In genomic region chr9:110351009-110351467, GRCh38 we compare ENCODE assay signal across 14 cellular contexts. TPM values are rescaled to one million over a fixed set of nuclear protein-coding genes. Genes with fewer than 3 reads are reported as not detected.
DNase-seq lines count a peak whose midpoint lies in the region; ATAC-seq and TF ChIP-seq lines count a peak whose summit lies in the region.
"Had no signal": no experiment of that assay in that cellular context is flagged by ENCODE, and none has a peak within 500 bp of the region (broad histone marks: within the 10 kb centered on the region; RNA-seq: fewer than 3 reads in every experiment).

No MANE protein-coding gene starts in this region.

- H3K4me2 ChIP-seq in osteoblast (ENCODE audit: insufficient read depth, low read length), result peak overlapping the region; percentile 29

- H3K27ac Mint-ChIP-seq in chondrocyte (ENCODE audit: unreplicated experiment), result peak overlapping the region; percentile 70
- no peak overlapping the region for H3K27ac Mint-ChIP-seq in effector memory CD8-positive, alpha-beta T cell

- H2AFZ ChIP-seq in osteoblast (ENCODE audit: low read length), result no peak overlapping the region

- H3K36me3 ChIP-seq in MG63 (no peaks in the 10 kb centered on the region), osteoblast (ENCODE audit: insufficient read depth, low read length) (no peaks in the 10 kb centered on the region)

- no peaks in the 10 kb centered on the region for H3K27me3 Mint-ChIP-seq in chondrocyte (ENCODE audit: low read depth)
- no peaks in the 10 kb centered on the region for H3K27me3 Mint-ChIP-seq in effector memory CD8-positive, alpha-beta T cell

- DNase-seq in DMS53 (lab: John Stamatoyannopoulos, UW) (peak; percentile 60), DMS53 treated with DMSO at 0.1 percent for 48 hours (lab: John Stamatoyannopoulos, UW; ENCODE audit: unreplicated experiment) (no peak), MG63 (peak; percentile 83), chondrocyte (ENCODE audit: low spot score) (no peak), osteoblast (ENCODE audit: insufficient read length, low spot score, missing footprints) (peak; percentile 89), GM19240 (ENCODE audit: insufficient read length, low spot score) (no peak)
- no peak for DNase-seq in effector memory CD8-positive, alpha-beta T cell
- DNase-seq: cortex of kidney, KBM-7, substantia nigra had no signal

- H3K9me3 ChIP-seq in MG63 (no peaks in the 10 kb centered on the region), osteoblast (ENCODE audit: low read depth, low read length) (no peaks in the 10 kb centered on the region)

- H4K20me1 ChIP-seq in osteoblast (ENCODE audit: insufficient read depth, low read length), result no peaks in the 10 kb centered on the region

- no peaks in the 10 kb centered on the region for H3K27me3 ChIP-seq in MG63
- H3K27me3 ChIP-seq in osteoblast (ENCODE audit: insufficient read depth, low read length), result no peaks in the 10 kb centered on the region

- no peak overlapping the region for H3K4me3 ChIP-seq in MG63
- no peak overlapping the region for H3K4me3 ChIP-seq in osteoblast (ENCODE audit: insufficient read depth, low read length)

- no peak for ATAC-seq in GM18870 (IDR thresholded peaks at IDR 0.05; ENCODE audit: unreplicated experiment)
- ATAC-seq in effector memory CD8-positive, alpha-beta T cell (replicated peaks), result no peak
- ATAC-seq: Panc1 had no signal

- H3K4me1 Mint-ChIP-seq in chondrocyte (ENCODE audit: low read depth), result peaks cover 12% of the 10 kb centered on the region
- H3K4me1 Mint-ChIP-seq in effector memory CD8-positive, alpha-beta T cell (ENCODE audit: low read depth in 2 of 2), result no peaks in the 10 kb centered on the region

- H3K79me2 ChIP-seq in osteoblast (ENCODE audit: insufficient read depth, low read length), result no peaks in the 10 kb centered on the region

- peaks cover 2% of the 10 kb centered on the region for H3K36me3 Mint-ChIP-seq in chondrocyte (ENCODE audit: low read depth)
- no peaks in the 10 kb centered on the region for H3K36me3 Mint-ChIP-seq in effector memory CD8-positive, alpha-beta T cell (ENCODE audit: insufficient read depth)

- H3K4me3 Mint-ChIP-seq in chondrocyte (ENCODE audit: unreplicated experiment), result no peak overlapping the region
- H3K4me3 Mint-ChIP-seq in effector memory CD8-positive, alpha-beta T cell, result no peak overlapping the region

- H3K4me1 ChIP-seq in osteoblast (ENCODE audit: insufficient read depth, low read length), result peaks cover 11% of the 10 kb centered on the region

- no peaks in the 10 kb centered on the region for H3K9me3 Mint-ChIP-seq in chondrocyte (ENCODE audit: low read depth)
- H3K9me3 Mint-ChIP-seq in effector memory CD8-positive, alpha-beta T cell, result no peaks in the 10 kb centered on the region

- H3K27ac ChIP-seq in osteoblast (ENCODE audit: low read depth, low read length), result peak overlapping the region; percentile 57

- no peak for TF ChIP-seq CTCF in chondrocyte (IDR thresholded peaks at IDR 0.05)
- no peak for TF ChIP-seq CTCF in osteoblast (IDR thresholded peaks at IDR 0.05; ENCODE audit: extremely low read depth, low read depth, low read length)

RNA-seq across cellular contexts. Expression of gene TXNDC8, which starts 13.4 kb away (rescaled TPM):
- total RNA-seq in MG63 (2014; rRNA removed; shearing (Covaris generic); ENCODE audit: low replicate concordance), result not detected in 2 replicates
- total RNA-seq in chondrocyte (not detected in 3 replicates), osteoblast (not detected in 2 replicates)
- total RNA-seq: activated CD8-positive, alpha-beta memory T cell treated with anti-CD3 and anti-CD28 coated beads for 36 hours; kidney epithelial cell had no signal

Comparison
In these comparisons a context has a peak if more than half of its experiments do, and no peak if none do; other contexts are left out.
1. DNase-seq: peak in DMS53 (single experiment), MG63 (single experiment) and osteoblast (single experiment); none in DMS53 treated with DMSO at 0.1 percent for 48 hours (single experiment), chondrocyte (single experiment), GM19240 (single experiment) and effector memory CD8-positive, alpha-beta T cell (0 of 3).